In the genomic region with DNA sequence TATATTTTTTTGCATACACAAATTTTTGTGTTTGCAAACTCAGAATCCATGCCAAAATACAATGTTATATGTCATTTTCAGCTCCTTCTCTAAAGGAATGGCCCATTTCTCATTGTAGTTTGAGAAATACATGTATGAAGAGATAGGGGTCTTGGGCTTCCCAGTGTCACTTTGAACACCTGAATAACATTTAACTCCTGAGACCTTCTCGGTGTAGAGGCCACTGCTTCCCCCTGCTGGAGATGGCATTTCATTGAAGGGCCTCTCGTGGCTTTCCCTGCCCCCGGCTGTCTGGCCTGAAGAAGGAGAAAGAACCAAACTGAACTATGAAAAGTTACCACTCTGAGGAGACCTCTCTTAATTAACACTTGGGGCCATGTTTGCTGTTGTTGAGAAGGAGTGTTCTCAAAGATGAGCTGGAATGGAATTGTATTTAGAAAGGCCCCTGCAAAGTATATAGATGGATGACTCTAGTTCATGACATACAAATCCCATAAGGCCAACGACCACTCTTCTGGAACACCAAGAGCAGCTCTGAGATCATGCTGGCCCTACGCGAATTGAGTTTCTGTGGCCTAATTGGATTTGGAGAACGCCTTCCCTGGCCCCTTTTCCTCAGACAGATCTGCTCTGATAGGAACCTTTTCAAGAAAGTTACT, we compare ENCODE assay signal across 7 cellular contexts. TPM values are rescaled to one million over a fixed set of nuclear protein-coding genes. Genes with fewer than 3 reads are reported as not detected.
A peak's percentile ranks its signal among the peaks of the same experiment; 100 is the strongest.
DNase-seq lines count a peak whose midpoint lies in the region; ATAC-seq, FAIRE-seq and TF ChIP-seq lines count a peak whose summit lies in the region.

No MANE protein-coding gene starts in this region.

- peak; percentile 78 for TF ChIP-seq CTCF in astrocyte of the cerebellum (IDR thresholded peaks at IDR 0.05; ENCODE audit: low read depth, low read length, missing control alignments)

- peak; percentile 91 for FAIRE-seq in HTR-8/SVneo (lab: Jason Lieb, UNC)

- peak; percentile 29 for DNase-seq in G401 (ENCODE audit: low spot score)
- DNase-seq in HTR-8/SVneo (ENCODE audit: insufficient read length, low spot score): peak; percentile 91
- DNase-seq in SKM-1 (lab: John Stamatoyannopoulos, UW; ENCODE audit: unreplicated experiment): peak; percentile 19
- DNase-seq in astrocyte of the cerebellum (ENCODE audit: low read depth): peak; percentile 28
- DNase-seq in iris pigment epithelial cell (ENCODE audit: low read depth): peak; percentile 65
- peak; percentile 4 to 34 (median 9) for DNase-seq in stimulated activated CD4-positive, alpha-beta T cell treated with anti-CD3 and anti-CD28 coated beads, TNF-alpha, amount 100 ng/mL, for 1 hour (ENCODE audit: low read depth in 3 of 3, low spot score in 1 of 3)

- in situ Hi-C loops in G401 (cut with HindIII; ENCODE audit: low sequenced_read_pairs): loop anchor here (25.0 kb wide), 1 partner anchor 211 kb away; the partner anchor contains the start of gene ANKRD60
- in situ Hi-C loops in astrocyte of the cerebellum (cut with HindIII; ENCODE audit: low sequenced_read_pairs): loop anchor here (10.0 kb wide), 1 partner anchor 213 kb away; no protein-coding TSS in a partner anchor

- ATAC-seq in HG03520 (IDR thresholded peaks at IDR 0.05; ENCODE audit: unreplicated experiment): no peak

- H3K4me3 ChIP-seq in astrocyte of the cerebellum (ENCODE audit: low read depth, low read length): no peak overlapping the region

RNA-seq across cellular contexts. Expression of gene VAPB, which starts 58.8 kb away (rescaled TPM):
- total RNA-seq in G401 (2014; rRNA removed; shearing (Covaris generic)): 25.8 and 44.5 TPM in 2 replicates

Comparison
In these comparisons a context has a peak if more than half of its experiments do, and no peak if none do; other contexts are left out.
1. DNase-seq: peak in every context shown above with its lines; median percentile 91 in HTR-8/SVneo; 65 in iris pigment epithelial cell; 29 in G401; 28 in astrocyte of the cerebellum; 19 in SKM-1; 9 in stimulated activated CD4-positive, alpha-beta T cell treated with anti-CD3 and anti-CD28 coated beads, TNF-alpha, amount 100 ng/mL, for 1 hour.